17 cellular contexts compared by ENCODE assay signal in genomic region chr12:57497223-57498142, GRCh38. TPM values are rescaled to one million over a fixed set of nuclear protein-coding genes. Genes with fewer than 3 reads are reported as not detected.
DNase-seq lines count a peak whose midpoint lies in the region; ATAC-seq and TF ChIP-seq lines count a peak whose summit lies in the region.
"Had no signal": no experiment of that assay in that cellular context is flagged by ENCODE, and none has a peak within 500 bp of the region (broad histone marks: within the 10 kb centered on the region; RNA-seq: fewer than 3 reads in every experiment).

No MANE protein-coding gene starts in this region.

- TF ChIP-seq CTCF in neural crest cell (conservative IDR thresholded peaks at IDR 0.05): no peak
- TF ChIP-seq CTCF in ovary (IDR thresholded peaks at IDR 0.05): no peak

- no peaks in the 10 kb centered on the region for H3K9me3 ChIP-seq in ovary
- H3K9me3 ChIP-seq: lower lobe of right lung had no signal

- TF ChIP-seq POLR2A in ovary (IDR thresholded peaks at IDR 0.05): no peak

- no peak for ATAC-seq in activated CD4-positive, alpha-beta T cell treated with anti-CD3 and anti-CD28 coated beads for 36 hours

- no peak overlapping the region for H3K27ac ChIP-seq in ovary
- H3K27ac ChIP-seq: lower lobe of right lung had no signal

- no peak overlapping the region for H3K4me3 Mint-ChIP-seq in activated CD4-positive, alpha-beta T cell treated with anti-CD3 and anti-CD28 coated beads for 36 hours
- no peak overlapping the region for H3K4me3 Mint-ChIP-seq in activated T-helper 1 cell treated with anti-CD3 and anti-CD28 coated beads, Interleukin-12 subunit alpha, Interleukin-12 subunit beta, Interleukin-2, Interleukin-4 antibody, amounts not matched to agents 30 ng/mL and 10 ng/mL and 1 ng/mL, durations not matched to agents 14 hours and 24 hours and 36 hours
- no peak overlapping the region for H3K4me3 Mint-ChIP-seq in neural crest cell
- H3K4me3 Mint-ChIP-seq: T-helper 1 cell treated with Interleukin-12 subunit alpha and Interleukin-12 subunit beta and Interleukin-4 antibody, amounts not matched to agents 30 μg/mL and 1 μg/mL, for 36 hours had no signal

- peaks cover 71% of the 10 kb centered on the region for H3K36me3 Mint-ChIP-seq in activated CD4-positive, alpha-beta T cell treated with anti-CD3 and anti-CD28 coated beads for 36 hours (ENCODE audit: low read depth)
- H3K36me3 Mint-ChIP-seq in activated T-helper 1 cell treated with anti-CD3 and anti-CD28 coated beads, Interleukin-12 subunit alpha, Interleukin-12 subunit beta, Interleukin-2, Interleukin-4 antibody, amounts not matched to agents 30 ng/mL and 10 ng/mL and 1 ng/mL, durations not matched to agents 14 hours and 24 hours and 36 hours (ENCODE audit: low read depth): peaks cover 52% of the 10 kb centered on the region
- peaks cover 36% of the 10 kb centered on the region for H3K36me3 Mint-ChIP-seq in neural crest cell (ENCODE audit: low read depth)

- WGBS in ovary, 3 donors: 84 to 92% (median 86%) methylated on average over 12 of the region's 12 CpGs

- H3K27ac Mint-ChIP-seq in activated CD4-positive, alpha-beta T cell treated with anti-CD3 and anti-CD28 coated beads for 36 hours: peak overlapping the region; percentile 38
- peak overlapping the region; percentile 24 for H3K27ac Mint-ChIP-seq in activated T-helper 1 cell treated with anti-CD3 and anti-CD28 coated beads, Interleukin-12 subunit alpha, Interleukin-12 subunit beta, Interleukin-2, Interleukin-4 antibody, amounts not matched to agents 30 ng/mL and 10 ng/mL and 1 ng/mL, durations not matched to agents 14 hours and 24 hours and 36 hours
- H3K27ac Mint-ChIP-seq in neural crest cell (ENCODE audit: unreplicated experiment): peak overlapping the region; percentile 10
- H3K27ac Mint-ChIP-seq: T-helper 1 cell treated with Interleukin-12 subunit alpha and Interleukin-12 subunit beta and Interleukin-4 antibody, amounts not matched to agents 30 μg/mL and 1 μg/mL, for 36 hours had no signal

- POLR2A ChIA-PET in activated CD4-positive, alpha-beta T cell treated with anti-CD3 and anti-CD28 coated beads for 36 hours (lab: Charles Lee): interaction anchor here (0.7 to 1.3 kb wide), 2 partner anchors 17 to 20 kb away, joined by 4 to 7 read pairs; no protein-coding TSS in a partner anchor

- no peaks in the 10 kb centered on the region for H3K36me3 ChIP-seq in ovary

- no peaks in the 10 kb centered on the region for H3K4me1 ChIP-seq in ovary (ENCODE audit: insufficient read depth)
- H3K4me1 ChIP-seq: lower lobe of right lung had no signal

- H3K27me3 ChIP-seq in ovary: no peaks in the 10 kb centered on the region

- CTCF ChIA-PET in activated CD4-positive, alpha-beta T cell treated with anti-CD3 and anti-CD28 coated beads for 36 hours (lab: Charles Lee): interaction anchor here (0.6 to 1.4 kb wide), 2 partner anchors 39 to 781 kb away, joined by 3 to 5 read pairs; partner anchors contain the start of gene GLI1

- H3K4me3 ChIP-seq in ovary: no peak overlapping the region
- H3K4me3 ChIP-seq: lower lobe of right lung had no signal

- no peaks in the 10 kb centered on the region for H3K27me3 Mint-ChIP-seq in activated CD4-positive, alpha-beta T cell treated with anti-CD3 and anti-CD28 coated beads for 36 hours
- no peaks in the 10 kb centered on the region for H3K27me3 Mint-ChIP-seq in activated T-helper 1 cell treated with anti-CD3 and anti-CD28 coated beads, Interleukin-12 subunit alpha, Interleukin-12 subunit beta, Interleukin-2, Interleukin-4 antibody, amounts not matched to agents 30 ng/mL and 10 ng/mL and 1 ng/mL, durations not matched to agents 14 hours and 24 hours and 36 hours (ENCODE audit: insufficient read depth)
- no peaks in the 10 kb centered on the region for H3K27me3 Mint-ChIP-seq in neural crest cell (ENCODE audit: low read depth)

- DNase-seq in activated CD4-positive, alpha-beta T cell treated with anti-CD3 and anti-CD28 coated beads for 36 hours: no peak
- DNase-seq in activated CD4-positive, alpha-beta T cell treated with anti-CD3 and anti-CD28 coated beads, Interleukin-2, amount 50 U/mL, for 48 hours: no peak
- no peak for DNase-seq in activated T-helper 1 cell treated with anti-CD3 and anti-CD28 coated beads, Interleukin-12 subunit alpha, Interleukin-12 subunit beta, Interleukin-2, Interleukin-4 antibody, amounts not matched to agents 30 ng/mL and 10 ng/mL and 1 ng/mL, durations not matched to agents 14 hours and 24 hours and 36 hours (ENCODE audit: low spot score)
- DNase-seq in neural crest cell (ENCODE audit: low read depth, low spot score) (no peak), ecto neural progenitor cell (ENCODE audit: low spot score) (no peak), ovary (no peak)
- DNase-seq: 8988T; activated CD4-positive, alpha-beta T cell treated with anti-CD3 and anti-CD28 coated beads, Interleukin-2, amount 50 U/mL, for 1 hour; activated naive CD4-positive, alpha-beta T cell treated with Interleukin-2 at 50 U/mL for 16 hours; DMS 273 treated with DMSO at 0.1 percent for 48 hours; KG1; lower lobe of right lung; NCI-H1417 treated with DMSO at 0.1 percent for 48 hours; NCI-H524 treated with DMSO at 0.1 percent for 48 hours; nucleus accumbens; RPMI8226 had no signal

- intact Hi-C loops in activated CD4-positive, alpha-beta T cell treated with anti-CD3 and anti-CD28 coated beads for 36 hours (cut with DNase I, micrococcal nuclease): no loop called here
- intact Hi-C loops in activated T-helper 1 cell treated with anti-CD3 and anti-CD28 coated beads, Interleukin-12 subunit alpha, Interleukin-12 subunit beta, Interleukin-2, Interleukin-4 antibody, amounts not matched to agents 30 ng/mL and 10 ng/mL and 1 ng/mL, durations not matched to agents 14 hours and 24 hours and 36 hours (cut with micrococcal nuclease): no loop called here
- intact Hi-C loops in ovary (cut with DNase I): no loop called here

- no peak for TF ChIP-seq EP300 in ovary (IDR thresholded peaks at IDR 0.05)

- H3K9me3 Mint-ChIP-seq in activated CD4-positive, alpha-beta T cell treated with anti-CD3 and anti-CD28 coated beads for 36 hours (ENCODE audit: low read depth): peaks cover 2% of the 10 kb centered on the region
- H3K9me3 Mint-ChIP-seq in activated T-helper 1 cell treated with anti-CD3 and anti-CD28 coated beads, Interleukin-12 subunit alpha, Interleukin-12 subunit beta, Interleukin-2, Interleukin-4 antibody, amounts not matched to agents 30 ng/mL and 10 ng/mL and 1 ng/mL, durations not matched to agents 14 hours and 24 hours and 36 hours: no peaks in the 10 kb centered on the region
- no peaks in the 10 kb centered on the region for H3K9me3 Mint-ChIP-seq in neural crest cell
- H3K9me3 Mint-ChIP-seq: T-helper 1 cell treated with Interleukin-12 subunit alpha and Interleukin-12 subunit beta and Interleukin-4 antibody, amounts not matched to agents 30 μg/mL and 1 μg/mL, for 36 hours had no signal

- H3K4me1 Mint-ChIP-seq in activated CD4-positive, alpha-beta T cell treated with anti-CD3 and anti-CD28 coated beads for 36 hours: peaks cover 11% of the 10 kb centered on the region
- H3K4me1 Mint-ChIP-seq in activated T-helper 1 cell treated with anti-CD3 and anti-CD28 coated beads, Interleukin-12 subunit alpha, Interleukin-12 subunit beta, Interleukin-2, Interleukin-4 antibody, amounts not matched to agents 30 ng/mL and 10 ng/mL and 1 ng/mL, durations not matched to agents 14 hours and 24 hours and 36 hours (ENCODE audit: low read depth): peaks cover 8% of the 10 kb centered on the region
- H3K4me1 Mint-ChIP-seq in neural crest cell: no peaks in the 10 kb centered on the region

RNA-seq across cellular contexts. Expression of gene MARS1, which starts 9.6 kb away (rescaled TPM):
- total RNA-seq in activated CD4-positive, alpha-beta T cell treated with anti-CD3 and anti-CD28 coated beads for 36 hours: 100 to 1,000 TPM; 389 to 583 TPM
- 283 and 318 TPM in 2 replicates for total RNA-seq in activated T-helper 1 cell treated with anti-CD3 and anti-CD28 coated beads, Interleukin-12 subunit alpha, Interleukin-12 subunit beta, Interleukin-2, Interleukin-4 antibody, amounts not matched to agents 30 ng/mL and 10 ng/mL and 1 ng/mL, durations not matched to agents 14 hours and 24 hours and 36 hours
- total RNA-seq in neural crest cell (257 and 267 TPM in 2 replicates), ovary (100 to 1,000 TPM in 2 of 7 donors, 10 to 100 TPM in 5; 21.1 to 479 (median 66.4) TPM)
- 10 to 100 TPM; 30.8 to 87.4 TPM for polyA plus RNA-seq in ovary

RNA-seq across cellular contexts. Expression of gene ARHGAP9, which starts 17.8 kb away (rescaled TPM):
- 100 to 1,000 TPM in 1 of 2 experiments, 10 to 100 TPM in 1; 77.7 to 101 TPM for total RNA-seq in activated CD4-positive, alpha-beta T cell treated with anti-CD3 and anti-CD28 coated beads for 36 hours
- total RNA-seq in activated T-helper 1 cell treated with anti-CD3 and anti-CD28 coated beads, Interleukin-12 subunit alpha, Interleukin-12 subunit beta, Interleukin-2, Interleukin-4 antibody, amounts not matched to agents 30 ng/mL and 10 ng/mL and 1 ng/mL, durations not matched to agents 14 hours and 24 hours and 36 hours: 102 TPM in 2 replicates
- total RNA-seq in neural crest cell: 0.56 and 1.0 TPM in 2 replicates
- 1 to 10 TPM; 2.7 to 8.0 (median 4.2) TPM for total RNA-seq in ovary
- 1 to 10 TPM; 2.6 to 9.5 TPM for polyA plus RNA-seq in ovary

RNA-seq across cellular contexts. Expression of gene DDIT3, which starts 22.8 kb away (rescaled TPM):
- total RNA-seq in activated CD4-positive, alpha-beta T cell treated with anti-CD3 and anti-CD28 coated beads for 36 hours: 10 to 100 TPM; 31.2 to 32.2 TPM
- 17.8 and 18.1 TPM in 2 replicates for total RNA-seq in activated T-helper 1 cell treated with anti-CD3 and anti-CD28 coated beads, Interleukin-12 subunit alpha, Interleukin-12 subunit beta, Interleukin-2, Interleukin-4 antibody, amounts not matched to agents 30 ng/mL and 10 ng/mL and 1 ng/mL, durations not matched to agents 14 hours and 24 hours and 36 hours
- total RNA-seq in neural crest cell: 14.1 and 15.0 TPM in 2 replicates
- 10 to 100 TPM; 22.1 to 84.9 (median 29.2) TPM for total RNA-seq in ovary
- polyA plus RNA-seq in ovary: 10 to 100 TPM; 34.9 to 62.1 TPM

RNA-seq across cellular contexts. Expression of gene MBD6, which starts 25.1 kb away (rescaled TPM):
- 10 to 100 TPM; 31.3 to 43.6 TPM for total RNA-seq in activated CD4-positive, alpha-beta T cell treated with anti-CD3 and anti-CD28 coated beads for 36 hours
- total RNA-seq in activated T-helper 1 cell treated with anti-CD3 and anti-CD28 coated beads, Interleukin-12 subunit alpha, Interleukin-12 subunit beta, Interleukin-2, Interleukin-4 antibody, amounts not matched to agents 30 ng/mL and 10 ng/mL and 1 ng/mL, durations not matched to agents 14 hours and 24 hours and 36 hours: 63.3 and 66.8 TPM in 2 replicates
- 90.4 and 91.3 TPM in 2 replicates for total RNA-seq in neural crest cell
- 100 to 1,000 TPM in 2 of 7 donors, 10 to 100 TPM in 5; 25.2 to 122 (median 79.7) TPM for total RNA-seq in ovary
- polyA plus RNA-seq in ovary: 10 to 100 TPM; 18.1 to 35.0 TPM

RNA-seq across cellular contexts. Expression of gene GLI1, which starts 37.9 kb away (rescaled TPM):
- under 1 TPM; 0.40 to 0.73 TPM for total RNA-seq in activated CD4-positive, alpha-beta T cell treated with anti-CD3 and anti-CD28 coated beads for 36 hours
- 1.5 and 2.5 TPM in 2 replicates for total RNA-seq in activated T-helper 1 cell treated with anti-CD3 and anti-CD28 coated beads, Interleukin-12 subunit alpha, Interleukin-12 subunit beta, Interleukin-2, Interleukin-4 antibody, amounts not matched to agents 30 ng/mL and 10 ng/mL and 1 ng/mL, durations not matched to agents 14 hours and 24 hours and 36 hours
- 0.58 and 1.3 TPM in 2 replicates for total RNA-seq in neural crest cell
- total RNA-seq in ovary: 1 to 10 TPM in 2 of 7 donors, under 1 TPM in 4, not detected in 1; 0.48 to 4.1 (median 0.74) TPM
- 1 to 10 TPM; 2.2 to 4.1 TPM for polyA plus RNA-seq in ovary

Comparison
In these comparisons a context has a peak if more than half of its experiments do, and no peak if none do; other contexts are left out.
1. RNA of gene ARHGAP9, which starts 17.8 kb away (total RNA-seq): 102 TPM in activated T-helper 1 cell treated with anti-CD3 and anti-CD28 coated beads, Interleukin-12 subunit alpha, Interleukin-12 subunit beta, Interleukin-2, Interleukin-4 antibody, amounts not matched to agents 30 ng/mL and 10 ng/mL and 1 ng/mL, durations not matched to agents 14 hours and 24 hours and 36 hours and 77.7 to 101 TPM in activated CD4-positive, alpha-beta T cell treated with anti-CD3 and anti-CD28 coated beads for 36 hours; 2.7 to 8.0 TPM in ovary and 0.56 to 1.0 TPM in neural crest cell; every median in the first group is over 4 times any median in the second.
2. Peak in every context shown above with its lines, with median percentiles within 50 percentile points of each other: H3K27ac Mint-ChIP-seq.